In genomic region chr15:84654689-84655453, GRCh38 we compare ENCODE assay signal across 8 cellular contexts. TPM values are rescaled to one million over a fixed set of nuclear protein-coding genes. Genes with fewer than 3 reads are reported as not detected.
A peak's percentile ranks its signal among the peaks of the same experiment; 100 is the strongest.
DNase-seq lines count a peak whose midpoint lies in the region; ATAC-seq and TF ChIP-seq lines count a peak whose summit lies in the region.

No MANE protein-coding gene starts in this region.

- peak; percentile 64 for TF ChIP-seq CTCF in GM13976 (IDR thresholded peaks at IDR 0.05; ENCODE audit: borderline replicate concordance, control extremely low read depth, extremely low read depth, insufficient read depth, missing control alignments)
- TF ChIP-seq CTCF in OCI-LY7 (conservative IDR thresholded peaks at IDR 0.05; ENCODE audit: low read length) = peak; percentile 88
- TF ChIP-seq CTCF in epithelial cell of proximal tubule (conservative IDR thresholded peaks at IDR 0.05; ENCODE audit: low read depth, low read length) = peak; percentile 77
- TF ChIP-seq CTCF in mucosa of descending colon (IDR thresholded peaks at IDR 0.05) = no peak

- H3K79me2 ChIP-seq in OCI-LY7 (ENCODE audit: insufficient read depth, low read depth, low read length) = peaks cover 16% of the 10 kb centered on the region; the same call in 1 of the 2 replicates

- H2AFZ ChIP-seq in OCI-LY7 (ENCODE audit: low read length) = peak overlapping the region; percentile 79

- peak overlapping the region; percentile 55 for H3K27ac ChIP-seq in OCI-LY7 (ENCODE audit: low read depth, low read length, poor library complexity, severe bottlenecking)

- in situ Hi-C loops in GM13976 (cut with MboI; ENCODE audit: low sequenced_read_pairs, unreplicated experiment) = no loop called here

- H3K36me3 ChIP-seq in OCI-LY7 (ENCODE audit: insufficient read depth, low read length) = peaks cover 27% of the 10 kb centered on the region
- H3K36me3 ChIP-seq in mucosa of descending colon (ENCODE audit: low read depth) = no peaks in the 10 kb centered on the region

- intact Hi-C loops in OCI-LY7 (cut with micrococcal nuclease; ENCODE audit: unreplicated experiment) (loop anchor here (1.0 to 2.0 kb wide), 6 partner anchors 56 to 325 kb away; partner anchors contain the start of genes SEC11A and ZNF592), mucosa of descending colon (cut with DNase I, micrococcal nuclease) (no loop called here)

- peak overlapping the region; percentile 80 for H3K4me3 ChIP-seq in OCI-LY7 (ENCODE audit: low read depth, low read length, poor library complexity, severe bottlenecking)
- peak overlapping the region; percentile 57 for H3K4me3 ChIP-seq in epithelial cell of proximal tubule (ENCODE audit: low read depth, low read length)
- H3K4me3 ChIP-seq in mucosa of descending colon = peak overlapping the region; percentile 45

- no peaks in the 10 kb centered on the region for H3K9me3 ChIP-seq in OCI-LY7 (ENCODE audit: low read length)
- no peaks in the 10 kb centered on the region for H3K9me3 ChIP-seq in mucosa of descending colon

- POLR2A ChIA-PET in OCI-LY7 (lab: Charles Lee) = interaction anchor here (0.5 to 2.5 kb wide), 4 partner anchors 23 to 100 kb away, joined by 3 to 14 read pairs (median 4); no protein-coding TSS in a partner anchor

- peak overlapping the region; percentile 91 for H3K4me2 ChIP-seq in OCI-LY7 (ENCODE audit: low read length)

- DNase-seq in GM13976 (ENCODE audit: low spot score) (peak; percentile 72), HuH-7.5 (ENCODE audit: low spot score) (peak; percentile 75), OCI-LY7 (ENCODE audit: low spot score) (peak; percentile 90), activated T-cell treated with anti-CD3 and anti-CD28 coated beads for 48 hours (ENCODE audit: low read depth) (peak; percentile 68), epithelial cell of proximal tubule (ENCODE audit: low read depth) (no peak), mucosa of descending colon (peak; percentile 86 to 88 (median 87))
- DNase-seq in stimulated activated CD8-positive, alpha-beta memory T cell treated with anti-CD3 and anti-CD28 coated beads, Interleukin-4, amount 100 ng/mL, for 24 hours (ENCODE audit: low read depth) = peak; percentile 62

- no peaks in the 10 kb centered on the region for H4K20me1 ChIP-seq in OCI-LY7 (ENCODE audit: insufficient read depth, low read length)

- CTCF ChIA-PET in OCI-LY7 (lab: Charles Lee; ENCODE audit: unreplicated experiment) = interaction anchor here (1.0 to 1.9 kb wide), 2 partner anchors 56 to 224 kb away, joined by 3 to 5 read pairs; no protein-coding TSS in a partner anchor

- ATAC-seq in mucosa of descending colon = peak; percentile 69
- no peak for ATAC-seq in HG02840 (IDR thresholded peaks at IDR 0.05; ENCODE audit: low FRiP score, unreplicated experiment)

- H3K4me1 ChIP-seq in OCI-LY7 (ENCODE audit: insufficient read depth, low read length, poor library complexity, severe bottlenecking) (peaks cover 42% of the 10 kb centered on the region), mucosa of descending colon (ENCODE audit: low read depth) (peaks cover 15% of the 10 kb centered on the region)

- no TSS peak for BruUV-seq in OCI-LY7 (replicated peaks; lab: Mats Ljungman, UMichigan)

- H3K9me2 ChIP-seq in OCI-LY7 (ENCODE audit: insufficient read depth, low read length) = no peaks in the 10 kb centered on the region

RNA-seq across cellular contexts. Expression of gene WDR73, which starts 0.8 kb away (rescaled TPM):
- 29.7 and 38.1 TPM in 2 replicates for total RNA-seq in OCI-LY7 (2014; rRNA removed; shearing (Covaris generic))
- total RNA-seq in OCI-LY7 (2022) (28.7 TPM in 2 replicates), epithelial cell of proximal tubule (14.7 and 20.5 TPM in 2 replicates), mucosa of descending colon (10 to 100 TPM; 18.2 to 27.1 (median 24.9) TPM)

RNA-seq across cellular contexts. Expression of gene NMB, which starts 3.1 kb away (rescaled TPM):
- total RNA-seq in OCI-LY7 (2014; rRNA removed; shearing (Covaris generic)) = 5.3 and 10.3 TPM in 2 replicates
- total RNA-seq in OCI-LY7 (2022) = 6.6 and 8.7 TPM in 2 replicates
- 16.1 and 17.4 TPM in 2 replicates for total RNA-seq in epithelial cell of proximal tubule
- 1 to 10 TPM; 1.5 to 4.0 (median 3.9) TPM for total RNA-seq in mucosa of descending colon

RNA-seq across cellular contexts. Expression of gene ZSCAN2, which starts 54.1 kb away (rescaled TPM):
- total RNA-seq in OCI-LY7 (2014; rRNA removed; shearing (Covaris generic)) = 12.4 and 21.7 TPM in 2 replicates
- 12.0 and 12.1 TPM in 2 replicates for total RNA-seq in OCI-LY7 (2022)
- 22.6 and 34.0 TPM in 2 replicates for total RNA-seq in epithelial cell of proximal tubule
- total RNA-seq in mucosa of descending colon = 1 to 10 TPM; 8.6 to 9.4 (median 9.4) TPM
